Comparison of ENCODE assay signal across 19 cellular contexts in the genomic region with DNA sequence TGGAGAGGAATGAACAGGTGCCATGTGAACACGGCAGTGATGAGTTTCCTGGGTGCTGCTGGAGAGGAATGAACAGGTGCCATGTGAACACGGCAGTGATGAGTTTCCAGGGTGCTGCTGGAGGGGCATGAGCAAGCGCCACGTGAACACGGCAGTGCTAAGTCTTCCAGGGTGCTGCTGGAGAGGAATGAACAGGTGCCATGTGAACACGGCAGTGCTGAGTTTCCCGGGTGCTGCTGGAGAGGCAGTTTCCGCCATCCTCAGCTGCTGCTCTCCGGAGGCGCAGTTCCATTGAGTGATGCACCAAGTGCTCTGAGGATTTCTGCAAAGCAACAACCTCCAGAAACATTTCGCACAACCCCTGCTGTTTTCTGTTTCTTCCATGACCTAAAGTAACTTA.
A peak's percentile ranks its signal among the peaks of the same experiment; 100 is the strongest.
DNase-seq lines count a peak whose midpoint lies in the region; ATAC-seq lines count a peak whose summit lies in the region.
"Had no signal": no experiment of that assay in that cellular context is flagged by ENCODE, and none has a peak within 500 bp of the region (broad histone marks: within the 10 kb centered on the region; RNA-seq: fewer than 3 reads in every experiment).

No MANE protein-coding gene starts in this region.

- ATAC-seq in GM21367 (IDR thresholded peaks at IDR 0.05; ENCODE audit: unreplicated experiment) (no peak), HG02678 (IDR thresholded peaks at IDR 0.05; ENCODE audit: unreplicated experiment) (no peak)
- ATAC-seq: GM23338, HCT116 had no signal

- peak; percentile 37 for DNase-seq in DMS79 treated with DMSO at 0.1 percent for 48 hours (lab: John Stamatoyannopoulos, UW)
- DNase-seq in DMS79 (lab: John Stamatoyannopoulos, UW) = no peak
- peak; percentile 59 for DNase-seq in NCI-H1105 (lab: John Stamatoyannopoulos, UW)
- peak; percentile 82 for DNase-seq in NCI-H345 (lab: John Stamatoyannopoulos, UW)
- DNase-seq in mesenteric fat pad (ENCODE audit: low spot score) = peak; percentile 24
- no peak for DNase-seq in stimulated activated CD4-positive, alpha-beta T cell treated with anti-CD3 and anti-CD28 coated beads, Interleukin-4, amount 100 ng/mL, for 24 hours
- DNase-seq: BE2C; CD4-positive, alpha-beta T cell; GDM1; Kasumi-1; MM.1S; NCI-H1694; NCI-H82; PC-9; SW 1271 had no signal

Comparison
In these comparisons a context has a peak if more than half of its experiments do, and no peak if none do; other contexts are left out.
1. DNase-seq: peak in DMS79 treated with DMSO at 0.1 percent for 48 hours (single experiment), NCI-H1105 (single experiment), NCI-H345 (single experiment) and mesenteric fat pad (single experiment); none in DMS79 (single experiment) and stimulated activated CD4-positive, alpha-beta T cell treated with anti-CD3 and anti-CD28 coated beads, Interleukin-4, amount 100 ng/mL, for 24 hours (single experiment).